ENCODE assay signal across 1 cellular context in genomic region chr3:126925411-126926171, GRCh38.
TF ChIP-seq lines count a peak whose summit lies in the region.

No MANE protein-coding gene starts in this region.

TF ChIP-seq in WTC11, 78 proteins besides CTCF, POLR2A, EP300 and RAD21 (continued from another document):
- TF ChIP-seq, protein P1, sequence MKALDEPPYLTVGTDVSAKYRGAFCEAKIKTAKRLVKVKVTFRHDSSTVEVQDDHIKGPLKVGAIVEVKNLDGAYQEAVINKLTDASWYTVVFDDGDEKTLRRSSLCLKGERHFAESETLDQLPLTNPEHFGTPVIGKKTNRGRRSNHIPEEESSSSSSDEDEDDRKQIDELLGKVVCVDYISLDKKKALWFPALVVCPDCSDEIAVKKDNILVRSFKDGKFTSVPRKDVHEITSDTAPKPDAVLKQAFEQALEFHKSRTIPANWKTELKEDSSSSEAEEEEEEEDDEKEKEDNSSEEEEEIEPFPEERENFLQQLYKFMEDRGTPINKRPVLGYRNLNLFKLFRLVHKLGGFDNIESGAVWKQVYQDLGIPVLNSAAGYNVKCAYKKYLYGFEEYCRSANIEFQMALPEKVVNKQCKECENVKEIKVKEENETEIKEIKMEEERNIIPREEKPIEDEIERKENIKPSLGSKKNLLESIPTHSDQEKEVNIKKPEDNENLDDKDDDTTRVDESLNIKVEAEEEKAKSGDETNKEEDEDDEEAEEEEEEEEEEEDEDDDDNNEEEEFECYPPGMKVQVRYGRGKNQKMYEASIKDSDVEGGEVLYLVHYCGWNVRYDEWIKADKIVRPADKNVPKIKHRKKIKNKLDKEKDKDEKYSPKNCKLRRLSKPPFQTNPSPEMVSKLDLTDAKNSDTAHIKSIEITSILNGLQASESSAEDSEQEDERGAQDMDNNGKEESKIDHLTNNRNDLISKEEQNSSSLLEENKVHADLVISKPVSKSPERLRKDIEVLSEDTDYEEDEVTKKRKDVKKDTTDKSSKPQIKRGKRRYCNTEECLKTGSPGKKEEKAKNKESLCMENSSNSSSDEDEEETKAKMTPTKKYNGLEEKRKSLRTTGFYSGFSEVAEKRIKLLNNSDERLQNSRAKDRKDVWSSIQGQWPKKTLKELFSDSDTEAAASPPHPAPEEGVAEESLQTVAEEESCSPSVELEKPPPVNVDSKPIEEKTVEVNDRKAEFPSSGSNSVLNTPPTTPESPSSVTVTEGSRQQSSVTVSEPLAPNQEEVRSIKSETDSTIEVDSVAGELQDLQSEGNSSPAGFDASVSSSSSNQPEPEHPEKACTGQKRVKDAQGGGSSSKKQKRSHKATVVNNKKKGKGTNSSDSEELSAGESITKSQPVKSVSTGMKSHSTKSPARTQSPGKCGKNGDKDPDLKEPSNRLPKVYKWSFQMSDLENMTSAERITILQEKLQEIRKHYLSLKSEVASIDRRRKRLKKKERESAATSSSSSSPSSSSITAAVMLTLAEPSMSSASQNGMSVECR (CRISPR knock-in tag; IDR thresholded peaks at IDR 0.05; ENCODE audit: borderline replicate concordance) = no peak
- TF ChIP-seq SMAD4 (CRISPR knock-in tag; IDR thresholded peaks at IDR 0.05) (no peak), ATF1 (CRISPR knock-in tag; IDR thresholded peaks at IDR 0.05) (no peak), GABPB1 (CRISPR knock-in tag; IDR thresholded peaks at IDR 0.05) (no peak), ESRRA (CRISPR knock-in tag; IDR thresholded peaks at IDR 0.05; ENCODE audit: borderline replicate concordance) (no peak)
- TF ChIP-seq, protein P2, sequence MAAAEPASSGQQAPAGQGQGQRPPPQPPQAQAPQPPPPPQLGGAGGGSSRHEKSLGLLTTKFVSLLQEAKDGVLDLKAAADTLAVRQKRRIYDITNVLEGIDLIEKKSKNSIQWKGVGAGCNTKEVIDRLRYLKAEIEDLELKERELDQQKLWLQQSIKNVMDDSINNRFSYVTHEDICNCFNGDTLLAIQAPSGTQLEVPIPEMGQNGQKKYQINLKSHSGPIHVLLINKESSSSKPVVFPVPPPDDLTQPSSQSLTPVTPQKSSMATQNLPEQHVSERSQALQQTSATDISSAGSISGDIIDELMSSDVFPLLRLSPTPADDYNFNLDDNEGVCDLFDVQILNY (CRISPR knock-in tag; IDR thresholded peaks at IDR 0.05) = no peak
